Comparison of ENCODE assay signal across 9 cellular contexts in genomic region chr13:75326173-75327131, GRCh38.
DNase-seq lines count a peak whose midpoint lies in the region; ATAC-seq and TF ChIP-seq lines count a peak whose summit lies in the region.
"Had no signal": no experiment of that assay in that cellular context is flagged by ENCODE, and none has a peak within 500 bp of the region (broad histone marks: within the 10 kb centered on the region; RNA-seq: fewer than 3 reads in every experiment).

No MANE protein-coding gene starts in this region.

- intact Hi-C loops in A673 (cut with micrococcal nuclease; ENCODE audit: unreplicated experiment) (no loop called here), colonic mucosa (cut with DNase I) (no loop called here)

- H3K9me3 ChIP-seq in A673 (ENCODE audit: low read depth, low read length, poor library complexity, severe bottlenecking) (no peaks in the 10 kb centered on the region), colonic mucosa (no peaks in the 10 kb centered on the region), tibial nerve (no peaks in the 10 kb centered on the region)

- H3K27me3 ChIP-seq in A673 (replicated peaks; ENCODE audit: insufficient read depth, low read depth, low read length, poor library complexity) (no peaks in the 10 kb centered on the region), colonic mucosa (no peaks in the 10 kb centered on the region), tibial nerve (no peaks in the 10 kb centered on the region)

- ATAC-seq in GM19452 (IDR thresholded peaks at IDR 0.05; ENCODE audit: unreplicated experiment) (peak; percentile 94), HG03521 (IDR thresholded peaks at IDR 0.05; ENCODE audit: unreplicated experiment) (peak; percentile 90)

- POLR2A ChIA-PET in A673 (lab: Charles Lee; ENCODE audit: low non-redundant PET), result interaction anchor here (0.6 kb wide), 1 partner anchor 9 kb away, joined by 4 read pairs; no protein-coding TSS in a partner anchor

- 70 to 75% methylated on average over 21 of the region's 21 CpGs for WGBS in tibial nerve, 2 donors

- BruUV-seq in A673 (replicated peaks; lab: Mats Ljungman, UMichigan), result TSS peak; percentile 55

- peak in 1 of 2 donors; percentile 31 for TF ChIP-seq EP300 in tibial nerve (IDR thresholded peaks at IDR 0.05)

- TF ChIP-seq CTCF in A673 (conservative IDR thresholded peaks at IDR 0.05; ENCODE audit: low read depth, low read length), result no peak
- TF ChIP-seq CTCF in fibroblast of villous mesenchyme (IDR thresholded peaks at IDR 0.05; ENCODE audit: insufficient read depth, low read depth, low read length), result no peak
- TF ChIP-seq CTCF in colonic mucosa (IDR thresholded peaks at IDR 0.05), result no peak
- no peak for TF ChIP-seq CTCF in tibial nerve (IDR thresholded peaks at IDR 0.05)

- no peak overlapping the region for H3K9ac ChIP-seq in colonic mucosa (ENCODE audit: low read depth in 2 of 2, low read length in 2 of 2)

- H3K36me3 ChIP-seq in A673 (ENCODE audit: insufficient read depth, low read length, poor library complexity, severe bottlenecking) (no peaks in the 10 kb centered on the region), colonic mucosa (no peaks in the 10 kb centered on the region), tibial nerve (peaks cover 0 to 9% (median 0%) of the 10 kb centered on the region in 3 donors)

- DNase-seq in A673 (ENCODE audit: low spot score) (peak; percentile 84), fibroblast of villous mesenchyme (ENCODE audit: low read depth) (peak; percentile 57), colonic mucosa (no peak), tibial nerve (ENCODE audit: low spot score in 2 of 2) (no peak)
- DNase-seq in activated CD8-positive, alpha-beta memory T cell treated with anti-CD3 and anti-CD28 coated beads for 48 hours (ENCODE audit: low read depth in 2 of 3, low spot score in 2 of 3), result peak; percentile 22 to 26 (median 26)
- peak; percentile 77 for DNase-seq in stimulated activated CD4-positive, alpha-beta T cell treated with anti-CD3 and anti-CD28 coated beads, Interleukin-4, amount 100 ng/mL, for 24 hours

- peak overlapping the region; percentile 79 for H3K27ac ChIP-seq in A673 (ENCODE audit: low read depth, low read length, poor library complexity, severe bottlenecking)
- H3K27ac ChIP-seq in colonic mucosa, result no peak overlapping the region
- peak overlapping the region in 1 of 4 donors; percentile 48 for H3K27ac ChIP-seq in tibial nerve
- H3K27ac ChIP-seq: C4-2B had no signal

- H3K4me3 ChIP-seq in A673 (ENCODE audit: low read depth, low read length, poor library complexity, severe bottlenecking) (peak overlapping the region; percentile 48), fibroblast of villous mesenchyme (ENCODE audit: low read depth, low read length) (peak overlapping the region; percentile 14), colonic mucosa (no peak overlapping the region), tibial nerve (peak overlapping the region in 2 of 4 donors; percentile 13 to 24)

- no peak for TF ChIP-seq POLR2A in tibial nerve (IDR thresholded peaks at IDR 0.05)

- CTCF ChIA-PET in A673 (lab: Charles Lee), result interaction anchor here (0.9 kb wide), 1 partner anchor 32 kb away, joined by 5 read pairs; no protein-coding TSS in a partner anchor

- peaks cover 22% of the 10 kb centered on the region for H3K4me1 ChIP-seq in A673 (ENCODE audit: insufficient read depth, low read length, poor library complexity, severe bottlenecking)
- H3K4me1 ChIP-seq in colonic mucosa, result no peaks in the 10 kb centered on the region
- peaks cover 0 to 3% (median 0%) of the 10 kb centered on the region in 4 donors for H3K4me1 ChIP-seq in tibial nerve

Comparison
In these comparisons a context has a peak if more than half of its experiments do, and no peak if none do; other contexts are left out.
1. DNase-seq: peak in A673 (single experiment), activated CD8-positive, alpha-beta memory T cell treated with anti-CD3 and anti-CD28 coated beads for 48 hours (3 of 3), fibroblast of villous mesenchyme (single experiment) and stimulated activated CD4-positive, alpha-beta T cell treated with anti-CD3 and anti-CD28 coated beads, Interleukin-4, amount 100 ng/mL, for 24 hours (single experiment); none in colonic mucosa (single experiment) and tibial nerve (0 of 2).